ENCODE assay signal across 26 cellular contexts in genomic region chr21:27326293-27326692, GRCh38.
A peak's percentile ranks its signal among the peaks of the same experiment; 100 is the strongest.
DNase-seq lines count a peak whose midpoint lies in the region; ATAC-seq, FAIRE-seq and TF ChIP-seq lines count a peak whose summit lies in the region.
"Had no signal": no experiment of that assay in that cellular context is flagged by ENCODE, and none has a peak within 500 bp of the region (broad histone marks: within the 10 kb centered on the region; RNA-seq: fewer than 3 reads in every experiment).

No MANE protein-coding gene starts in this region.

- peak overlapping the region; percentile 11; the same call in 1 of the 2 replicates for H3K18ac ChIP-seq in IMR-90 (ENCODE audit: low read depth, low read length)

- dilution Hi-C loops in IMR-90 (cut with HindIII; ENCODE audit: low sequenced_read_pairs, unreplicated experiment): no loop called here

- H2BK5ac ChIP-seq in IMR-90 (ENCODE audit: low read depth, low read length, poor library complexity, severe bottlenecking): no peak overlapping the region

- H3K4me2 ChIP-seq in IMR-90 (ENCODE audit: low read depth, low read length): no peak overlapping the region
- H3K4me2 ChIP-seq in astrocyte (ENCODE audit: low read length): no peak overlapping the region
- H3K4me2 ChIP-seq: BLaER1 had no signal

- no peak overlapping the region; the same call in 2 of the 3 replicates for H2BK15ac ChIP-seq in IMR-90 (ENCODE audit: low read depth, low read length)

- H4K20me1 ChIP-seq in IMR-90 (ENCODE audit: insufficient read depth, low read length): no peaks in the 10 kb centered on the region
- no peaks in the 10 kb centered on the region for H4K20me1 ChIP-seq in astrocyte (ENCODE audit: insufficient read depth, low read length)
- H4K20me1 ChIP-seq: BLaER1 had no signal

- H2AK5ac ChIP-seq in IMR-90 (ENCODE audit: low read depth, low read length): no peak overlapping the region

- H3K9me3 Mint-ChIP-seq in astrocyte (ENCODE audit: unreplicated experiment): no peaks in the 10 kb centered on the region

- H3K27ac Mint-ChIP-seq in astrocyte (ENCODE audit: unreplicated experiment): no peak overlapping the region
- H3K27ac Mint-ChIP-seq: CD4-positive, CD25-positive, alpha-beta regulatory T cell; T-helper 1 cell treated with Interleukin-12 subunit alpha and Interleukin-12 subunit beta and Interleukin-4 antibody, amounts not matched to agents 30 μg/mL and 1 μg/mL, for 36 hours had no signal

- no peak overlapping the region for H3K56ac ChIP-seq in IMR-90 (ENCODE audit: extremely low read depth, insufficient read depth, low read length)

- 0 out of 2 replicates have a peak overlapping the region, but pooled peaks have one; percentile 1 for H2BK120ac ChIP-seq in IMR-90 (ENCODE audit: low read depth, low read length)

- H3K79me2 ChIP-seq in astrocyte (ENCODE audit: insufficient read depth, low read length): no peaks in the 10 kb centered on the region

- FAIRE-seq in astrocyte (lab: Jason Lieb, UNC): peak; percentile 43
- FAIRE-seq: GM12878, HepG2, K562 had no signal

- H3K36me3 Mint-ChIP-seq in astrocyte (ENCODE audit: low read depth, unreplicated experiment): no peaks in the 10 kb centered on the region
- H3K36me3 Mint-ChIP-seq: CD4-positive, CD25-positive, alpha-beta regulatory T cell had no signal

- no peak overlapping the region for H3K4me3 Mint-ChIP-seq in astrocyte (ENCODE audit: unreplicated experiment)
- H3K4me3 Mint-ChIP-seq: CD4-positive, CD25-positive, alpha-beta regulatory T cell; T-helper 1 cell treated with Interleukin-12 subunit alpha and Interleukin-12 subunit beta and Interleukin-4 antibody, amounts not matched to agents 30 μg/mL and 1 μg/mL, for 36 hours had no signal

- CTCF ChIA-PET in IMR-90 (lab: Yijun Ruan, JAX): no interaction called here

- H4K8ac ChIP-seq in IMR-90 (ENCODE audit: low read depth in 2 of 2, low read length in 2 of 2): no peak overlapping the region

- H3K4me3 ChIP-seq in IMR-90 (ENCODE audit: insufficient read depth, low read depth, low read length) (no peak overlapping the region), astrocyte (ENCODE audit: insufficient read depth, low read depth, low read length) (no peak overlapping the region)
- H3K4me3 ChIP-seq: BLaER1, GM12878, K562, MG63, SK-N-MC had no signal

- no peaks in the 10 kb centered on the region for H3K27me3 ChIP-seq in IMR-90 (ENCODE audit: control insufficient read depth, insufficient read depth, low read length)
- no peaks in the 10 kb centered on the region for H3K27me3 ChIP-seq in astrocyte (ENCODE audit: insufficient read depth, low read length)
- H3K27me3 ChIP-seq: BLaER1, MG63 had no signal

- no peaks in the 10 kb centered on the region for H3K36me3 ChIP-seq in IMR-90 (ENCODE audit: control insufficient read depth, insufficient read depth, low read length)
- H3K36me3 ChIP-seq in astrocyte (ENCODE audit: insufficient read depth, low read length): no peaks in the 10 kb centered on the region
- H3K36me3 ChIP-seq: BLaER1, MG63 had no signal

- POLR2A ChIA-PET in IMR-90 (lab: Charles Lee; ENCODE audit: unreplicated experiment): no interaction called here

- ATAC-seq in IMR-90 (ENCODE audit: low read depth) (no peak), GM21717 (IDR thresholded peaks at IDR 0.05; ENCODE audit: unreplicated experiment) (no peak)
- ATAC-seq: GM12878, HepG2, K562 had no signal

- no peak overlapping the region for H2AFZ ChIP-seq in IMR-90 (replicated peaks; ENCODE audit: low read length, poor library complexity)
- no peak overlapping the region for H2AFZ ChIP-seq in astrocyte (ENCODE audit: low read depth, low read length)

- H3K27ac ChIP-seq in 22Rv1 (peak overlapping the region; percentile 74), IMR-90 (ENCODE audit: insufficient read depth, low read length) (no peak overlapping the region), astrocyte (ENCODE audit: low read depth, low read length) (no peak overlapping the region)
- H3K27ac ChIP-seq: BLaER1, SK-N-MC had no signal

- TF ChIP-seq CTCF in 22Rv1 (IDR thresholded peaks at IDR 0.05): no peak
- TF ChIP-seq CTCF in IMR-90 (conservative IDR thresholded peaks at IDR 0.05; ENCODE audit: low read depth, low read length): no peak
- TF ChIP-seq CTCF in astrocyte (IDR thresholded peaks at IDR 0.05; ENCODE audit: insufficient read depth, low read depth, low read length): no peak

- H3K4me1 ChIP-seq in IMR-90 (ENCODE audit: control insufficient read depth, insufficient read depth, low read length): peaks cover 6% of the 10 kb centered on the region
- H3K4me1 ChIP-seq in astrocyte (ENCODE audit: insufficient read depth, low read length): no peaks in the 10 kb centered on the region
- H3K4me1 ChIP-seq: BLaER1 had no signal

- DNase-seq in IMR-90 (no peak), NCI-H69 (lab: John Stamatoyannopoulos, UW) (peak; percentile 1), astrocyte (ENCODE audit: low read depth) (no peak), ACHN (no peak), ureter (ENCODE audit: low spot score) (no peak)
- no peak for DNase-seq in activated effector memory CD4-positive, alpha-beta T cell treated with Interleukin-2 at 50 U/mL for 16 hours
- DNase-seq: CD4-positive, CD25-positive, alpha-beta regulatory T cell; DMS79; EL; GDM1; Kasumi-1; MG63; NCI-H1105 treated with DMSO at 0.1 percent for 48 hours; NCI-H1694 treated with DMSO at 0.1 percent for 48 hours; NCI-H2081; NCI-H2227 treated with DMSO at 0.1 percent for 48 hours; OCI-M1; SIG-M5 had no signal

- H4K5ac ChIP-seq in IMR-90 (ENCODE audit: low read depth, low read length): no peak overlapping the region

- H3K4me1 Mint-ChIP-seq in astrocyte (ENCODE audit: low read depth, unreplicated experiment): no peaks in the 10 kb centered on the region
- H3K4me1 Mint-ChIP-seq: CD4-positive, CD25-positive, alpha-beta regulatory T cell had no signal

- intact Hi-C loops in IMR-90 (cut with micrococcal nuclease): no loop called here

- H3K9ac ChIP-seq in IMR-90 (ENCODE audit: low read depth, low read length) (no peak overlapping the region), astrocyte (ENCODE audit: low read length) (no peak overlapping the region)
- H3K9ac ChIP-seq: BLaER1 had no signal

- H3K9me1 ChIP-seq in IMR-90 (ENCODE audit: insufficient read depth, low read length): peaks cover 3% of the 10 kb centered on the region; the same call in 1 of the 2 replicates

- no peak for TF ChIP-seq RAD21 in IMR-90 (IDR thresholded peaks at IDR 0.05; ENCODE audit: low read length)

- no peak for TF ChIP-seq POLR2A in IMR-90 (IDR thresholded peaks at IDR 0.05; ENCODE audit: low read depth, low read length)

- H3K14ac ChIP-seq in IMR-90 (replicated peaks; ENCODE audit: low read depth, low read length): no peak overlapping the region

- H3K4ac ChIP-seq in IMR-90 (ENCODE audit: low read depth, low read length): peak overlapping the region; percentile 12; the same call in 1 of the 2 replicates

- no peak overlapping the region for H2AK9ac ChIP-seq in IMR-90 (replicated peaks; ENCODE audit: low read depth, low read length, poor library complexity)

- no peak overlapping the region for H3K23ac ChIP-seq in IMR-90 (ENCODE audit: low read depth, low read length)

- H3K79me1 ChIP-seq in IMR-90 (ENCODE audit: low read depth in 1 of 2, low read length in 2 of 2): no peaks in the 10 kb centered on the region

- in situ Hi-C loops in IMR-90 (cut with MboI; ENCODE audit: low sequenced_read_pairs) (no loop called here), ACHN (cut with HindIII; ENCODE audit: low pct_ligation_motif_present, low pct_unique_long_range_greater_than_20kb, low sequenced_read_pairs) (no loop called here)

- WGBS in IMR-90 (ENCODE audit: extremely low coverage in 2 of 2, insufficient read length in 1 of 2), 2 experiments: no CpG with 5 or more reads among the region's 4 CpGs

- H3K9me3 ChIP-seq in IMR-90 (ENCODE audit: control insufficient read depth, insufficient read depth, low read length) (no peaks in the 10 kb centered on the region), astrocyte (ENCODE audit: insufficient read depth, low read depth, low read length) (no peaks in the 10 kb centered on the region)
- H3K9me3 ChIP-seq: BLaER1 had no signal

- no TSS peak for BruUV-seq in IMR-90 (replicated peaks; lab: Mats Ljungman, UMichigan)

- no peaks in the 10 kb centered on the region for H3K27me3 Mint-ChIP-seq in astrocyte (ENCODE audit: low read depth, unreplicated experiment)
- H3K27me3 Mint-ChIP-seq: CD4-positive, CD25-positive, alpha-beta regulatory T cell had no signal

- H4K91ac ChIP-seq in IMR-90 (ENCODE audit: insufficient read depth, low read depth, low read length): no peak overlapping the region

- no peak overlapping the region for H2BK20ac ChIP-seq in IMR-90 (ENCODE audit: low read depth, low read length)

TF ChIP-seq in IMR-90, 13 proteins besides CTCF, POLR2A, EP300 and RAD21:
- TF ChIP-seq CEBPB (IDR thresholded peaks at IDR 0.05; ENCODE audit: low read depth, low read length) (no peak), USF2 (IDR thresholded peaks at IDR 0.05; ENCODE audit: low read depth, low read length) (no peak), SMC3 (IDR thresholded peaks at IDR 0.05; ENCODE audit: low read depth, low read length) (no peak), MAZ (IDR thresholded peaks at IDR 0.05; ENCODE audit: borderline replicate concordance, low read depth, low read length) (no peak), NFE2L2 (IDR thresholded peaks at IDR 0.05; ENCODE audit: low read depth, low read length) (no peak)
